ENCODE assay signal across 11 cellular contexts in genomic region chr18:3217930-3218647, GRCh38. TPM values are rescaled to one million over a fixed set of nuclear protein-coding genes. Genes with fewer than 3 reads are reported as not detected.
DNase-seq lines count a peak whose midpoint lies in the region; ATAC-seq and TF ChIP-seq lines count a peak whose summit lies in the region.
"Had no signal": no experiment of that assay in that cellular context is flagged by ENCODE, and none has a peak within 500 bp of the region (broad histone marks: within the 10 kb centered on the region; RNA-seq: fewer than 3 reads in every experiment).

No MANE protein-coding gene starts in this region.

- H3K4me3 ChIP-seq in body of pancreas (no peak overlapping the region), tibial artery (peak overlapping the region; percentile 51 to 56)
- H3K4me3 ChIP-seq: skin epidermis had no signal

- TF ChIP-seq CTCF in body of pancreas (IDR thresholded peaks at IDR 0.05): no peak
- no peak for TF ChIP-seq CTCF in tibial artery (IDR thresholded peaks at IDR 0.05)

- TF ChIP-seq EP300 in Ishikawa (IDR thresholded peaks at IDR 0.05; ENCODE audit: borderline replicate concordance): no peak

- TF ChIP-seq POLR2A in body of pancreas (IDR thresholded peaks at IDR 0.05): peak in 2 of 3 donors; percentile 26 to 53

- intact Hi-C loops in body of pancreas (cut with DNase I): no loop called here
- intact Hi-C loops in tibial artery (cut with DNase I; ENCODE audit: low total_unique reads): no loop called here

- H3K4me1 ChIP-seq in body of pancreas (peaks cover 51% of the 10 kb centered on the region), tibial artery (peaks cover 0 to 46% (median 2%) of the 10 kb centered on the region in 4 donors)

- WGBS in body of pancreas, 2 donors: 11 to 15% methylated on average over 3 of the region's 3 CpGs

- H3K9me3 ChIP-seq in body of pancreas (no peaks in the 10 kb centered on the region), tibial artery (no peaks in the 10 kb centered on the region)

- no peak for TF ChIP-seq RAD21 in Ishikawa (IDR thresholded peaks at IDR 0.05; ENCODE audit: low read depth)

- H3K27me3 ChIP-seq in body of pancreas (no peaks in the 10 kb centered on the region), tibial artery (no peaks in the 10 kb centered on the region)

- DNase-seq in body of pancreas (peak; percentile 56 to 83 (median 76)), kidney tubule cell (ENCODE audit: low spot score) (peak; percentile 14), tibial artery (no peak), CD1c-positive myeloid dendritic cell (ENCODE audit: extremely low spot score) (no peak), ecto neural progenitor cell (ENCODE audit: low spot score) (no peak), NCI-H774 (lab: John Stamatoyannopoulos, UW) (no peak)
- DNase-seq: NCI-H446 had no signal

- peak overlapping the region; percentile 45 to 91 (median 74) for H3K27ac ChIP-seq in body of pancreas
- peak overlapping the region; percentile 80 to 81 for H3K27ac ChIP-seq in tibial artery
- H3K27ac ChIP-seq: skin epidermis had no signal

- H3K36me3 ChIP-seq in body of pancreas (replicated peaks in 1 of 2; ENCODE audit: insufficient read depth in 1 of 2, low read depth in 2 of 2) (no peaks in the 10 kb centered on the region), tibial artery (peaks cover 8 to 13% (median 12%) of the 10 kb centered on the region in 3 donors)

- ATAC-seq in body of pancreas (peak; percentile 89), GM19324 (IDR thresholded peaks at IDR 0.05; ENCODE audit: low FRiP score, unreplicated experiment) (no peak)
- ATAC-seq: activated naive CD4-positive, alpha-beta T cell treated with anti-CD3 and anti-CD28 coated beads, Interleukin-2, amount 50 U/mL, for 72 hours had no signal

TF ChIP-seq in Ishikawa, 13 proteins besides CTCF, POLR2A, EP300 and RAD21:
- peak; percentile 61 for TF ChIP-seq MAX (IDR thresholded peaks at IDR 0.05)
- peak; percentile 83 for TF ChIP-seq USF1 (IDR thresholded peaks at IDR 0.05)
- no peak for TF ChIP-seq TEAD4 (IDR thresholded peaks at IDR 0.05)
TF ChIP-seq in Ishikawa: peak in this region for 2.

RNA-seq across cellular contexts. Expression of gene MYOM1, which starts 1.7 kb away (rescaled TPM):
- total RNA-seq in body of pancreas: 10 to 100 TPM; 10.9 to 21.8 TPM

RNA-seq across cellular contexts. Expression of gene MYL12A, which starts 29.5 kb away (rescaled TPM):
- 100 to 1,000 TPM; 102 to 174 TPM for total RNA-seq in body of pancreas

RNA-seq across cellular contexts. Expression of gene MYL12B, which starts 43.8 kb away (rescaled TPM):
- 100 to 1,000 TPM in 1 of 2 donors, 10 to 100 TPM in 1; 84.7 to 121 TPM for total RNA-seq in body of pancreas

Comparison
In these comparisons a context has a peak if more than half of its experiments do, and no peak if none do; other contexts are left out.
1. DNase-seq: peak in body of pancreas (4 of 4) and kidney tubule cell (single experiment); none in tibial artery (0 of 2), CD1c-positive myeloid dendritic cell (single experiment), ecto neural progenitor cell (single experiment) and NCI-H774 (single experiment).
2. H3K4me3 ChIP-seq: peak in tibial artery (2 of 2); none in body of pancreas (0 of 2).